ENCODE assay signal across 9 cellular contexts in the genomic region with DNA sequence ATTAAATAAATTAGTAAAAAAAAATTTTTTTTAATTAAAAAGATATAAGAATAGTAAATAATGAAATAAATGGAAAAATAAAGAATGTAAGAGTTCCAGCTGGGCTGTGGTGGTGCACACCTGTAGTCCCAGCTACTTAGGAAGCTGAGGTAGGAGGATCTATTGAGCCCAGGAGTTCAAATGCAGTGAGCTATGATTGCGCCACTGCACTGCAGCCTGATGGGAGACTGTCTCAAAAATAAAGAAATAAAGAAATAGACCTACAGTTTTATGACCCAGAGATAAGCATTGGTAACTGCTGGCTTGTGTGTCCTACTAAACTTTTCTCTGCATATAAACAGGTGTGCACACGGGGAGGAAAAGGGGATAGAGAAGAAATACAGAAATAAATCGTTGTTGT. TPM values are rescaled to one million over a fixed set of nuclear protein-coding genes. Genes with fewer than 3 reads are reported as not detected.
DNase-seq lines count a peak whose midpoint lies in the region; ATAC-seq and TF ChIP-seq lines count a peak whose summit lies in the region.
"Had no signal": no experiment of that assay in that cellular context is flagged by ENCODE, and none has a peak within 500 bp of the region (broad histone marks: within the 10 kb centered on the region; RNA-seq: fewer than 3 reads in every experiment).

No MANE protein-coding gene starts in this region.

- H3K27me3 Mint-ChIP-seq in natural killer cell (ENCODE audit: low read depth in 2 of 2) = no peaks in the 10 kb centered on the region

- no peaks in the 10 kb centered on the region for H3K36me3 Mint-ChIP-seq in natural killer cell

- TF ChIP-seq CTCF in LNCaP clone FGC (IDR thresholded peaks at IDR 0.05; ENCODE audit: control insufficient read depth, extremely low read depth, insufficient read depth) (no peak), mammary epithelial cell (conservative IDR thresholded peaks at IDR 0.05 in 1 of 2, IDR thresholded peaks at IDR 0.05 in 1 of 2; ENCODE audit: extremely low read depth in 1 of 2, insufficient read depth in 1 of 2, low read depth in 1 of 2, low read length in 2 of 2) (no peak), natural killer cell (IDR thresholded peaks at IDR 0.05) (no peak), GM10248 (IDR thresholded peaks at IDR 0.05; ENCODE audit: control extremely low read depth, extremely low read depth, low read depth, missing control alignments) (no peak)

- peak overlapping the region; percentile 88 to 94 for H3K27ac Mint-ChIP-seq in natural killer cell

- H4K20me1 ChIP-seq in BLaER1 treated with 17β-estradiol and CSF1 and Interleukin-3, amounts not matched to agents 10 nM and 100 nM = 0 out of 22 replicates have a peak, but pooled peaks cover 0 to 10% (median 0%) of the 10 kb centered on the region in 11 experiments
- H4K20me1 ChIP-seq in mammary epithelial cell (ENCODE audit: insufficient read depth, low read length) = no peaks in the 10 kb centered on the region

- POLR2A ChIA-PET in GM10248 (lab: Yijun Ruan, JAX) = no interaction called here

- dilution Hi-C loops in mammary epithelial cell (cut with HindIII; ENCODE audit: low sequenced_read_pairs) = no loop called here

- H3K36me3 ChIP-seq in BLaER1 treated with 17β-estradiol and CSF1 and Interleukin-3, amounts not matched to agents 10 nM and 100 nM = no peaks in the 10 kb centered on the region
- H3K36me3 ChIP-seq in mammary epithelial cell (ENCODE audit: insufficient read depth, low read length) = no peaks in the 10 kb centered on the region

- peaks cover 8 to 16% (median 11%) of the 10 kb centered on the region in 11 experiments; a peak in 20 of 22 replicates for H3K9me3 ChIP-seq in BLaER1 treated with 17β-estradiol and CSF1 and Interleukin-3, amounts not matched to agents 10 nM and 100 nM (replicated peaks in 1 of 11)
- no peaks in the 10 kb centered on the region for H3K9me3 ChIP-seq in mammary epithelial cell (replicated peaks; ENCODE audit: insufficient read depth, low read length)

- peak overlapping the region in 9 of 11 experiments; percentile 1 to 67 (median 33); a peak in 9 of 22 replicates for H3K9ac ChIP-seq in BLaER1 treated with 17β-estradiol and CSF1 and Interleukin-3, amounts not matched to agents 10 nM and 100 nM
- H3K9ac ChIP-seq in mammary epithelial cell (ENCODE audit: insufficient read depth, low read length) = no peak overlapping the region

- peaks cover 0 to 17% (median 0%) of the 10 kb centered on the region in 11 experiments; a peak in 6 of 22 replicates for H3K27me3 ChIP-seq in BLaER1 treated with 17β-estradiol and CSF1 and Interleukin-3, amounts not matched to agents 10 nM and 100 nM
- no peaks in the 10 kb centered on the region for H3K27me3 ChIP-seq in mammary epithelial cell (ENCODE audit: insufficient read depth, low read length)

- no peaks in the 10 kb centered on the region for H3K9me3 Mint-ChIP-seq in natural killer cell
- H3K9me3 Mint-ChIP-seq: neural crest cell had no signal

- DNase-seq in LNCaP clone FGC (ENCODE audit: low read depth) (no peak), mammary epithelial cell (no peak), natural killer cell (no peak), NCI-H128 (lab: John Stamatoyannopoulos, UW; ENCODE audit: unreplicated experiment) (no peak), KG1 (lab: John Stamatoyannopoulos, UW) (no peak), GM10248 (ENCODE audit: extremely low spot score) (no peak)

- peak overlapping the region; percentile 73 to 98 (median 93) for H3K4me2 ChIP-seq in BLaER1 treated with 17β-estradiol and CSF1 and Interleukin-3, amounts not matched to agents 10 nM and 100 nM
- H3K4me2 ChIP-seq in mammary epithelial cell (ENCODE audit: insufficient read depth, low read depth, low read length) = peak overlapping the region; percentile 88

- H3K4me1 Mint-ChIP-seq in natural killer cell = peaks cover 24 to 41% of the 10 kb centered on the region in 2 donors

- BruUV-seq in mammary epithelial cell (replicated peaks; lab: Mats Ljungman, UMichigan) = no TSS peak

- WGBS in mammary epithelial cell (ENCODE audit: low coverage, missing lambda C conversion rate) = 76% methylated on average over 2 of the region's 3 CpGs

- peak overlapping the region in 5 of 11 experiments; percentile 22 to 60 (median 41); a peak in 7 of 22 replicates for H3K27ac ChIP-seq in BLaER1 treated with 17β-estradiol and CSF1 and Interleukin-3, amounts not matched to agents 10 nM and 100 nM
- H3K27ac ChIP-seq in mammary epithelial cell (ENCODE audit: insufficient read depth, low read depth, low read length) = no peak overlapping the region

- peak overlapping the region; percentile 90 for H2AFZ ChIP-seq in mammary epithelial cell (ENCODE audit: low read depth, low read length)

- CTCF ChIA-PET in mammary epithelial cell (lab: Charles Lee; ENCODE audit: low non-redundant PET) = interaction anchor here (0.6 to 1.2 kb wide), 5 partner anchors 42 to 264 kb away, joined by 3 to 8 read pairs (median 5); a partner anchor contains a TSS
- CTCF ChIA-PET in GM10248 (lab: Yijun Ruan, JAX) = interaction anchor here (0.8 to 2.3 kb wide), 30 partner anchors 9 to 528 kb away, joined by 3 to 28 read pairs (median 4); a partner anchor contains a TSS

- peak overlapping the region; percentile 96 for H3K4me3 Mint-ChIP-seq in natural killer cell

- in situ Hi-C loops in mammary epithelial cell (cut with MboI; ENCODE audit: low sequenced_read_pairs in 2 of 2) = loop anchor here in 1 of 2 donors (25.0 kb wide), 2 partner anchors 260 to 460 kb away; a partner anchor contains a TSS

- peaks cover 33 to 59% (median 48%) of the 10 kb centered on the region in 10 experiments for H3K4me1 ChIP-seq in BLaER1 treated with 17β-estradiol and CSF1 and Interleukin-3, amounts not matched to agents 10 nM and 100 nM
- H3K4me1 ChIP-seq in mammary epithelial cell (ENCODE audit: insufficient read depth, low read length) = peaks cover 17% of the 10 kb centered on the region

- ATAC-seq in natural killer cell = no peak
- ATAC-seq in activated CD4-positive, CD25-positive, alpha-beta regulatory T cell treated with anti-CD3 and anti-CD28 coated beads, Interleukin-2, amount 50 U/mL, for 24 hours = no peak

- intact Hi-C loops in mammary epithelial cell (cut with micrococcal nuclease) = no loop called here
- intact Hi-C loops in natural killer cell (cut with micrococcal nuclease) = loop anchor here (5.0 to 10.0 kb wide), 2 partner anchors 145 to 268 kb away; a partner anchor contains a TSS

- H3K79me2 ChIP-seq in mammary epithelial cell (ENCODE audit: insufficient read depth, low read length) = no peaks in the 10 kb centered on the region

- H3K4me3 ChIP-seq in BLaER1 treated with 17β-estradiol and CSF1 and Interleukin-3, amounts not matched to agents 10 nM and 100 nM = peak overlapping the region; percentile 24 to 59 (median 42); a peak in 12 of 20 replicates
- peak overlapping the region; percentile 40 for H3K4me3 ChIP-seq in LNCaP clone FGC (ENCODE audit: low read depth, low read length)
- peak overlapping the region in 1 of 3 experiments; percentile 42 for H3K4me3 ChIP-seq in mammary epithelial cell (replicated peaks in 1 of 3; ENCODE audit: insufficient read depth in 1 of 3, low read depth in 2 of 3, low read length in 3 of 3)

RNA-seq across cellular contexts. Expression of a gene that starts 7.8 kb away (rescaled TPM):
- total RNA-seq in mammary epithelial cell (10 to 100 TPM; 14.2 to 25.0 TPM), natural killer cell (10 to 100 TPM; 10.2 to 16.5 (median 11.0) TPM)
- polyA plus RNA-seq in mammary epithelial cell = 19.3 TPM
- polyA minus RNA-seq in mammary epithelial cell = 14.5 TPM

RNA-seq across cellular contexts. Expression of a gene that starts 28.3 kb away (rescaled TPM):
- not detected for total RNA-seq in mammary epithelial cell
- not detected for polyA plus RNA-seq in mammary epithelial cell
- polyA minus RNA-seq in mammary epithelial cell = not detected
- total RNA-seq in natural killer cell = not detected
- total RNA-seq: neural crest cell had no signal

RNA-seq across cellular contexts. Expression of a gene that starts 41.7 kb away (rescaled TPM):
- total RNA-seq in mammary epithelial cell (10 to 100 TPM; 66.5 to 81.1 TPM), natural killer cell (10 to 100 TPM; 77.3 to 97.0 (median 78.5) TPM)
- polyA plus RNA-seq in mammary epithelial cell = 50.6 TPM
- polyA minus RNA-seq in mammary epithelial cell = 30.4 TPM

RNA-seq across cellular contexts. Expression of a gene that starts 46.2 kb away (rescaled TPM):
- under 1 TPM in 1 of 2 donors, not detected in 1; 0.28 TPM for total RNA-seq in mammary epithelial cell
- polyA plus RNA-seq in mammary epithelial cell = 0.45 TPM
- polyA minus RNA-seq in mammary epithelial cell = not detected
- total RNA-seq in natural killer cell = not detected
- total RNA-seq: neural crest cell had no signal

RNA-seq across cellular contexts. Expression of a gene that starts 52.8 kb away (rescaled TPM):
- total RNA-seq in mammary epithelial cell (10 to 100 TPM in 1 of 2 donors, 1 to 10 TPM in 1; 1.9 to 10.3 TPM), natural killer cell (1 to 10 TPM; 1.8 to 4.5 (median 2.8) TPM)
- 1.3 TPM for polyA plus RNA-seq in mammary epithelial cell
- not detected for polyA minus RNA-seq in mammary epithelial cell
